ENCODE assay signal across 14 cellular contexts in genomic region chr11:11661356-11662040, GRCh38.
"Had no signal": no experiment of that assay in that cellular context is flagged by ENCODE, and none has a peak within 500 bp of the region (broad histone marks: within the 10 kb centered on the region; RNA-seq: fewer than 3 reads in every experiment).

No MANE protein-coding gene starts in this region.

- H3K4me3 Mint-ChIP-seq: activated CD4-positive, alpha-beta T cell treated with anti-CD3 and anti-CD28 coated beads, Interleukin-2, amount 10 ng/mL, durations not matched to agents 24 days and 14 days; activated naive CD4-positive, alpha-beta T cell treated with anti-CD3 and anti-CD28 coated beads, Interleukin-2, amount 10 ng/mL, durations not matched to agents 7 days and 5 days; activated T-helper 17 cell treated with anti-CD3 and anti-CD28 coated beads, Interleukin-2, amount 50 U/mL, for 72 hours; naive B cell; stimulated activated effector memory CD8-positive, alpha-beta T cell treated with anti-CD3 and anti-CD28 coated beads, Interleukin-12 subunit alpha, Interleukin-12 subunit beta, amount 100 ng/mL, for 72 hours had no signal

- H3K79me2 ChIP-seq: parathyroid adenoma had no signal

- DNase-seq: activated CD4-positive, alpha-beta T cell treated with anti-CD3 and anti-CD28 coated beads, Interleukin-2, amount 10 ng/mL, durations not matched to agents 24 days and 14 days; activated CD8-positive, alpha-beta memory T cell treated with anti-CD3 and anti-CD28 coated beads for 24 hours; activated naive CD4-positive, alpha-beta T cell treated with anti-CD3 and anti-CD28 coated beads, Interleukin-2, amount 10 ng/mL, durations not matched to agents 7 days and 5 days; cortex of kidney; effector CD8-positive, alpha-beta T cell; left colon; naive B cell; T-helper 9 cell had no signal

- ATAC-seq: activated T-helper 17 cell treated with anti-CD3 and anti-CD28 coated beads, Interleukin-2, amount 50 U/mL, for 72 hours; left colon; stimulated activated effector memory CD8-positive, alpha-beta T cell treated with anti-CD3 and anti-CD28 coated beads, Interleukin-12 subunit alpha, Interleukin-12 subunit beta, amount 100 ng/mL, for 72 hours had no signal

- H3K27ac ChIP-seq: epithelial cell of prostate, parathyroid adenoma, tibial nerve, VCaP had no signal

- H3K9ac ChIP-seq: parathyroid adenoma had no signal

- H3K4me1 ChIP-seq: parathyroid adenoma, tibial nerve had no signal

- H3K4me1 Mint-ChIP-seq: activated CD4-positive, alpha-beta T cell treated with anti-CD3 and anti-CD28 coated beads, Interleukin-2, amount 10 ng/mL, durations not matched to agents 24 days and 14 days; activated naive CD4-positive, alpha-beta T cell treated with anti-CD3 and anti-CD28 coated beads, Interleukin-2, amount 10 ng/mL, durations not matched to agents 7 days and 5 days; activated T-helper 17 cell treated with anti-CD3 and anti-CD28 coated beads, Interleukin-2, amount 50 U/mL, for 72 hours; naive B cell; stimulated activated effector memory CD8-positive, alpha-beta T cell treated with anti-CD3 and anti-CD28 coated beads, Interleukin-12 subunit alpha, Interleukin-12 subunit beta, amount 100 ng/mL, for 72 hours had no signal

- H3K9me3 ChIP-seq: tibial nerve had no signal

- H3K27ac Mint-ChIP-seq: activated CD4-positive, alpha-beta T cell treated with anti-CD3 and anti-CD28 coated beads, Interleukin-2, amount 10 ng/mL, durations not matched to agents 24 days and 14 days; activated naive CD4-positive, alpha-beta T cell treated with anti-CD3 and anti-CD28 coated beads, Interleukin-2, amount 10 ng/mL, durations not matched to agents 7 days and 5 days; activated T-helper 17 cell treated with anti-CD3 and anti-CD28 coated beads, Interleukin-2, amount 50 U/mL, for 72 hours; naive B cell; stimulated activated effector memory CD8-positive, alpha-beta T cell treated with anti-CD3 and anti-CD28 coated beads, Interleukin-12 subunit alpha, Interleukin-12 subunit beta, amount 100 ng/mL, for 72 hours had no signal

- H2AFZ ChIP-seq: parathyroid adenoma had no signal

- H3K36me3 Mint-ChIP-seq: activated naive CD4-positive, alpha-beta T cell treated with anti-CD3 and anti-CD28 coated beads, Interleukin-2, amount 10 ng/mL, durations not matched to agents 7 days and 5 days; naive B cell; stimulated activated effector memory CD8-positive, alpha-beta T cell treated with anti-CD3 and anti-CD28 coated beads, Interleukin-12 subunit alpha, Interleukin-12 subunit beta, amount 100 ng/mL, for 72 hours had no signal

- H3K36me3 ChIP-seq: tibial nerve had no signal

- H3K9me3 Mint-ChIP-seq: activated CD4-positive, alpha-beta T cell treated with anti-CD3 and anti-CD28 coated beads, Interleukin-2, amount 10 ng/mL, durations not matched to agents 24 days and 14 days; activated naive CD4-positive, alpha-beta T cell treated with anti-CD3 and anti-CD28 coated beads, Interleukin-2, amount 10 ng/mL, durations not matched to agents 7 days and 5 days; activated T-helper 17 cell treated with anti-CD3 and anti-CD28 coated beads, Interleukin-2, amount 50 U/mL, for 72 hours; stimulated activated effector memory CD8-positive, alpha-beta T cell treated with anti-CD3 and anti-CD28 coated beads, Interleukin-12 subunit alpha, Interleukin-12 subunit beta, amount 100 ng/mL, for 72 hours had no signal

- H3K27me3 ChIP-seq: tibial nerve had no signal

- H3K4me3 ChIP-seq: tibial nerve had no signal
